9 cellular contexts compared by ENCODE assay signal in genomic region chr12:66189476-66189823, GRCh38. TPM values are rescaled to one million over a fixed set of nuclear protein-coding genes. Genes with fewer than 3 reads are reported as not detected.
DNase-seq lines count a peak whose midpoint lies in the region; ATAC-seq and TF ChIP-seq lines count a peak whose summit lies in the region.
"Had no signal": no experiment of that assay in that cellular context is flagged by ENCODE, and none has a peak within 500 bp of the region (broad histone marks: within the 10 kb centered on the region; RNA-seq: fewer than 3 reads in every experiment).

No MANE protein-coding gene starts in this region.

- no peaks in the 10 kb centered on the region for H3K36me3 Mint-ChIP-seq in endothelial cell (ENCODE audit: low read depth, unreplicated experiment)

- H3K79me2 ChIP-seq in osteoblast (ENCODE audit: insufficient read depth, low read length) = no peaks in the 10 kb centered on the region

- ATAC-seq in HG03460 (IDR thresholded peaks at IDR 0.05; ENCODE audit: unreplicated experiment) (peak; percentile 8), HG03432 (IDR thresholded peaks at IDR 0.05; ENCODE audit: unreplicated experiment) (no peak)

- no peaks in the 10 kb centered on the region for H3K4me1 ChIP-seq in osteoblast (ENCODE audit: insufficient read depth, low read length)

- H3K9me3 Mint-ChIP-seq in endothelial cell (ENCODE audit: unreplicated experiment) = no peaks in the 10 kb centered on the region

- H2AFZ ChIP-seq in osteoblast (ENCODE audit: low read length) = peak overlapping the region; percentile 82

- in situ Hi-C loops in ACHN (cut with HindIII; ENCODE audit: low pct_ligation_motif_present, low pct_unique_long_range_greater_than_20kb, low sequenced_read_pairs) = no loop called here

- H3K4me3 Mint-ChIP-seq in endothelial cell (ENCODE audit: unreplicated experiment) = peak overlapping the region; percentile 59

- TF ChIP-seq CTCF in endothelial cell (IDR thresholded peaks at IDR 0.05; ENCODE audit: unreplicated experiment) (no peak), osteoblast (IDR thresholded peaks at IDR 0.05; ENCODE audit: extremely low read depth, low read depth, low read length) (no peak)

- H3K27me3 ChIP-seq in osteoblast (ENCODE audit: insufficient read depth, low read length) = no peaks in the 10 kb centered on the region

- H3K4me3 ChIP-seq in osteoblast (ENCODE audit: insufficient read depth, low read length) = peak overlapping the region; percentile 69

- no peak overlapping the region for H3K27ac ChIP-seq in osteoblast (ENCODE audit: low read depth, low read length)

- peaks cover 15% of the 10 kb centered on the region for H3K4me1 Mint-ChIP-seq in endothelial cell (ENCODE audit: unreplicated experiment)

- no peaks in the 10 kb centered on the region for H3K9me3 ChIP-seq in osteoblast (ENCODE audit: low read depth, low read length)

- peak overlapping the region; percentile 81 for H3K4me2 ChIP-seq in osteoblast (ENCODE audit: insufficient read depth, low read length)

- H3K27ac Mint-ChIP-seq in endothelial cell (ENCODE audit: unreplicated experiment) = no peak overlapping the region

- peak; percentile 29 for DNase-seq in EH (ENCODE audit: low read depth)
- DNase-seq in endothelial cell (ENCODE audit: low spot score) = no peak
- DNase-seq in osteoblast (ENCODE audit: insufficient read length, low spot score, missing footprints) = no peak
- DNase-seq in iPS-NIHi7 (ENCODE audit: extremely low spot score) = no peak
- DNase-seq in ACHN = no peak
- DNase-seq in activated effector memory CD4-positive, alpha-beta T cell treated with Interleukin-2 at 50 U/mL for 16 hours = no peak
- DNase-seq: SW 1271 had no signal

- no peaks in the 10 kb centered on the region for H3K36me3 ChIP-seq in osteoblast (ENCODE audit: insufficient read depth, low read length)

- H4K20me1 ChIP-seq in osteoblast (ENCODE audit: insufficient read depth, low read length) = no peaks in the 10 kb centered on the region

- H3K27me3 Mint-ChIP-seq in endothelial cell (ENCODE audit: unreplicated experiment) = no peaks in the 10 kb centered on the region

RNA-seq across cellular contexts. Expression of gene IRAK3, which starts 0.4 kb away (rescaled TPM):
- 4.9 TPM for total RNA-seq in endothelial cell (ENCODE audit: unreplicated experiment)
- 3.6 and 4.4 TPM in 2 replicates for total RNA-seq in osteoblast

RNA-seq across cellular contexts. Expression of gene TMBIM4, which starts 19.7 kb away (rescaled TPM):
- total RNA-seq in endothelial cell (ENCODE audit: unreplicated experiment) (52.5 TPM), osteoblast (78.1 and 94.1 TPM in 2 replicates)

RNA-seq across cellular contexts. Expression of gene LLPH, which starts 58.9 kb away (rescaled TPM):
- total RNA-seq in endothelial cell (ENCODE audit: unreplicated experiment) = 20.9 TPM
- total RNA-seq in osteoblast = 4.7 and 5.1 TPM in 2 replicates
